11 cellular contexts compared by ENCODE assay signal in the genomic region with DNA sequence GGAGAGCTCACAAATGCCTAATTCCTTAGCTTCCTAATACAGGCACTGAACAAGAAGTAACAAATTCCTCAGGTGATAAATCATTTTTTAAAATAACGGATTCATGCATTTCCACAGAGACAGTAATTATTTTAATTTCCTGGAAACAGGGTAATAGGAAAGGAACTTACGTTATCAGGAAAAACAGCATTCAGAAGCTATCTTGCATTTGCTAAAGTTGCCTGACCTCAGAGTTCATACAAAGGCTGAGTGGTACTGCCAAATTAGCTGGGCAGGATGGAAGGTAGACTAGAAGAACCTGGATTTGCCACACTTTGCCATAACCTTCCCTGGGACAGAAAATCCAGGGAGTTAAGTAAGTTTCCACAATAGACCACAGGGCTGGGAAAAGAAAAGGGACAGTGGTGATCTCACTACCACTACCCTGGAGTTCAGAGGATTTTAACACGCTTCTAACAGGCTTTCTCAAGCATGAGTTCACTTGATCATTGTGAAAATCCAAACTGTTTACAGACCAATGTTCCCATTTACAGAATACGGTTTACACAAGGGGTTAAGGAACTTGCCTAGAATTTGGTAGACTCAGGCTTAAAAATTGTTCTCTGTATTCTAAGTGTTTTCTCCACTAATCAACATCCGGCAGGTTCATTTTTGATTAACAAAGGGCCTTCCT. TPM values are rescaled to one million over a fixed set of nuclear protein-coding genes. Genes with fewer than 3 reads are reported as not detected.
DNase-seq lines count a peak whose midpoint lies in the region; ATAC-seq and TF ChIP-seq lines count a peak whose summit lies in the region.
"Had no signal": no experiment of that assay in that cellular context is flagged by ENCODE, and none has a peak within 500 bp of the region (broad histone marks: within the 10 kb centered on the region; RNA-seq: fewer than 3 reads in every experiment).

No MANE protein-coding gene starts in this region.

- H4K20me1 ChIP-seq in GM23338 (replicated peaks; ENCODE audit: insufficient read depth): no peaks in the 10 kb centered on the region

- ATAC-seq in GM23338: no peak
- peak; percentile 42 to 63 for ATAC-seq in right cardiac atrium
- ATAC-seq in sciatic nerve: peak; percentile 66
- no peak for ATAC-seq in HG03571 (IDR thresholded peaks at IDR 0.05; ENCODE audit: unreplicated experiment)

- H3K4me1 ChIP-seq in GM23338 (ENCODE audit: insufficient read depth) (peaks cover 46% of the 10 kb centered on the region), right cardiac atrium (ENCODE audit: control insufficient read depth, insufficient read depth, low read length) (peaks cover 14% of the 10 kb centered on the region), colonic mucosa (no peaks in the 10 kb centered on the region)

- no peaks in the 10 kb centered on the region for H3K9me3 ChIP-seq in right cardiac atrium (ENCODE audit: control insufficient read depth, low read length)
- H3K9me3 ChIP-seq in colonic mucosa: no peaks in the 10 kb centered on the region

- no peak overlapping the region for H3K9ac ChIP-seq in colonic mucosa (ENCODE audit: low read depth in 2 of 2, low read length in 2 of 2)

- no peaks in the 10 kb centered on the region for H3K36me3 Mint-ChIP-seq in GM23338 (ENCODE audit: low read depth)
- H3K36me3 Mint-ChIP-seq: activated naive CD8-positive, alpha-beta T cell had no signal

- H3K27ac ChIP-seq in GM23338 (ENCODE audit: low read depth) (peak overlapping the region; percentile 55; the same call in 1 of the 2 replicates), right cardiac atrium (ENCODE audit: low read length) (peak overlapping the region; percentile 85), colonic mucosa (no peak overlapping the region)

- peaks cover 3% of the 10 kb centered on the region for H3K27me3 Mint-ChIP-seq in GM23338 (ENCODE audit: insufficient read depth, low read depth, poor library complexity)
- H3K27me3 Mint-ChIP-seq: B cell had no signal

- TF ChIP-seq CTCF in GM23338 (conservative IDR thresholded peaks at IDR 0.05; ENCODE audit: low read depth in 2 of 2) (no peak), cardiac fibroblast (IDR thresholded peaks at IDR 0.05; ENCODE audit: low read depth, low read length) (no peak), colonic mucosa (IDR thresholded peaks at IDR 0.05) (no peak)

- H3K27me3 ChIP-seq in GM23338 (ENCODE audit: insufficient read depth) (no peaks in the 10 kb centered on the region), right cardiac atrium (ENCODE audit: control insufficient read depth, insufficient read depth) (no peaks in the 10 kb centered on the region), colonic mucosa (no peaks in the 10 kb centered on the region)

- intact Hi-C loops in right cardiac atrium (cut with DNase I): loop anchor here in 2 of 4 donors (5.0 kb wide), 2 partner anchors 37 to 42 kb away; no protein-coding TSS in a partner anchor
- intact Hi-C loops in sciatic nerve (cut with DNase I): no loop called here
- intact Hi-C loops in colonic mucosa (cut with DNase I): loop anchor here (5.0 kb wide), 1 partner anchor 37 kb away; no protein-coding TSS in a partner anchor

- 30% methylated on average over 5 of the region's 5 CpGs for WGBS in right cardiac atrium

- H3K4me3 ChIP-seq in GM23338 (no peak overlapping the region), cardiac fibroblast (replicated peaks in 1 of 2; ENCODE audit: low read depth in 2 of 2, low read length in 2 of 2) (no peak overlapping the region), right cardiac atrium (ENCODE audit: low read length) (no peak overlapping the region), colonic mucosa (no peak overlapping the region)

- H3K4me1 Mint-ChIP-seq in GM23338: peaks cover 46% of the 10 kb centered on the region
- H3K4me1 Mint-ChIP-seq: B cell had no signal

- DNase-seq in GM23338 (ENCODE audit: low spot score) (no peak), cardiac fibroblast (ENCODE audit: low read depth in 2 of 2) (peak; percentile 46 to 48), right cardiac atrium (no peak), sciatic nerve (ENCODE audit: low spot score) (no peak), colonic mucosa (no peak), NCI-H2171 treated with DMSO at 0.1 percent for 48 hours (lab: John Stamatoyannopoulos, UW) (no peak), NCI-H526 (lab: John Stamatoyannopoulos, UW) (no peak)
- DNase-seq: effector CD8-positive, alpha-beta T cell had no signal

- H3K9me2 ChIP-seq in GM23338 (ENCODE audit: insufficient read depth): no peaks in the 10 kb centered on the region

- H3K4me3 Mint-ChIP-seq in GM23338: no peak overlapping the region; the same call in 2 of the 3 replicates
- H3K4me3 Mint-ChIP-seq: activated naive CD8-positive, alpha-beta T cell; B cell had no signal

- H3K4me2 ChIP-seq in GM23338: peak overlapping the region; percentile 18

- peak overlapping the region; percentile 58 for H3K27ac Mint-ChIP-seq in GM23338
- H3K27ac Mint-ChIP-seq: activated naive CD8-positive, alpha-beta T cell; B cell had no signal

- H3F3A ChIP-seq in GM23338 (replicated peaks; ENCODE audit: low read depth): no peaks in the 10 kb centered on the region

- H2AFZ ChIP-seq in GM23338: no peak overlapping the region

- H3K9me3 Mint-ChIP-seq in GM23338: no peaks in the 10 kb centered on the region

- H3K79me2 ChIP-seq in GM23338 (replicated peaks; ENCODE audit: insufficient read depth): peaks cover 94% of the 10 kb centered on the region

- H3K36me3 ChIP-seq in GM23338 (ENCODE audit: insufficient read depth) (no peaks in the 10 kb centered on the region), colonic mucosa (no peaks in the 10 kb centered on the region)

TF ChIP-seq in GM23338, 12 proteins besides CTCF, POLR2A, EP300 and RAD21 (continues in another document):
- TF ChIP-seq, protein P1, sequence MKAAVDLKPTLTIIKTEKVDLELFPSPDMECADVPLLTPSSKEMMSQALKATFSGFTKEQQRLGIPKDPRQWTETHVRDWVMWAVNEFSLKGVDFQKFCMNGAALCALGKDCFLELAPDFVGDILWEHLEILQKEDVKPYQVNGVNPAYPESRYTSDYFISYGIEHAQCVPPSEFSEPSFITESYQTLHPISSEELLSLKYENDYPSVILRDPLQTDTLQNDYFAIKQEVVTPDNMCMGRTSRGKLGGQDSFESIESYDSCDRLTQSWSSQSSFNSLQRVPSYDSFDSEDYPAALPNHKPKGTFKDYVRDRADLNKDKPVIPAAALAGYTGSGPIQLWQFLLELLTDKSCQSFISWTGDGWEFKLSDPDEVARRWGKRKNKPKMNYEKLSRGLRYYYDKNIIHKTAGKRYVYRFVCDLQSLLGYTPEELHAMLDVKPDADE (IDR thresholded peaks at IDR 0.05): no peak
- TF ChIP-seq JUNB (IDR thresholded peaks at IDR 0.05; ENCODE audit: unreplicated experiment): no peak

RNA-seq across cellular contexts. Expression of a gene that starts 57.0 kb away (rescaled TPM):
- total RNA-seq in GM23338 (2014; rRNA removed; shearing (Covaris generic)): 28.2 and 32.8 TPM in 2 replicates
- polyA plus RNA-seq in GM23338 (2016; fragmentation: Nextera tagmentation; extraction: Ambion mirVana) (8.4 and 11.4 TPM in 2 replicates), right cardiac atrium (27.2 TPM)
- total RNA-seq in right cardiac atrium (10 to 100 TPM; 59.8 to 79.6 (median 73.3) TPM), sciatic nerve (72.8 TPM), colonic mucosa (10 to 100 TPM; 43.7 to 54.0 TPM)

Comparison
In these comparisons a context has a peak if more than half of its experiments do, and no peak if none do; other contexts are left out.
1. ATAC-seq: peak in right cardiac atrium (2 of 2) and sciatic nerve (single experiment); none in GM23338 (single experiment) and HG03571 (single experiment).
2. DNase-seq: peak in cardiac fibroblast (2 of 2); none in GM23338 (single experiment), right cardiac atrium (0 of 3), sciatic nerve (single experiment), colonic mucosa (single experiment), NCI-H2171 treated with DMSO at 0.1 percent for 48 hours (single experiment) and NCI-H526 (0 of 2).